In genomic region chr11:43997022-43997665, GRCh38 we compare ENCODE assay signal across 1 cellular context.
A peak's percentile ranks its signal among the peaks of the same experiment; 100 is the strongest.
TF ChIP-seq lines count a peak whose summit lies in the region.

No MANE protein-coding gene starts in this region.

TF ChIP-seq in K562, 482 proteins besides CTCF, POLR2A, EP300 and RAD21:
- TF ChIP-seq, protein P1, sequence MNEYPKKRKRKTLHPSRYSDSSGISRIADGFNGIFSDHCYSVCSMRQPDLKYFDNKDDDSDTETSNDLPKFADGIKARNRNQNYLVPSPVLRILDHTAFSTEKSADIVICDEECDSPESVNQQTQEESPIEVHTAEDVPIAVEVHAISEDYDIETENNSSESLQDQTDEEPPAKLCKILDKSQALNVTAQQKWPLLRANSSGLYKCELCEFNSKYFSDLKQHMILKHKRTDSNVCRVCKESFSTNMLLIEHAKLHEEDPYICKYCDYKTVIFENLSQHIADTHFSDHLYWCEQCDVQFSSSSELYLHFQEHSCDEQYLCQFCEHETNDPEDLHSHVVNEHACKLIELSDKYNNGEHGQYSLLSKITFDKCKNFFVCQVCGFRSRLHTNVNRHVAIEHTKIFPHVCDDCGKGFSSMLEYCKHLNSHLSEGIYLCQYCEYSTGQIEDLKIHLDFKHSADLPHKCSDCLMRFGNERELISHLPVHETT (CRISPR knock-in tag; conservative IDR thresholded peaks at IDR 0.05 in 1 of 2, IDR thresholded peaks at IDR 0.05 in 1 of 2): no peak
- TF ChIP-seq SP2 (IDR thresholded peaks at IDR 0.05; ENCODE audit: extremely low read depth, low read depth, low read length, poor library complexity, severe bottlenecking): no peak
- TF ChIP-seq SMARCA4 (IDR thresholded peaks at IDR 0.05): no peak
- TF ChIP-seq ZNF408 (CRISPR knock-in tag; IDR thresholded peaks at IDR 0.05; ENCODE audit: low read depth): no peak
- no peak for TF ChIP-seq SMAD3 (CRISPR knock-in tag; conservative IDR thresholded peaks at IDR 0.05)
- no peak for TF ChIP-seq ELF2 (CRISPR knock-in tag; IDR thresholded peaks at IDR 0.05)
- TF ChIP-seq TAF1 (IDR thresholded peaks at IDR 0.05; ENCODE audit: control insufficient read depth, extremely low read depth, insufficient read depth, low read length, severe bottlenecking): no peak
- 0 out of 2 replicates have a peak, but pooled peaks have one; percentile 30 for TF ChIP-seq EZH2 (IDR thresholded peaks at IDR 0.05; ENCODE audit: borderline replicate concordance, low read depth, low read length)
- no peak for TF ChIP-seq TEAD4 (IDR thresholded peaks at IDR 0.05; ENCODE audit: low read length)
- TF ChIP-seq TEAD4 (CRISPR knock-in tag; IDR thresholded peaks at IDR 0.05; ENCODE audit: borderline replicate concordance): no peak
- TF ChIP-seq NFIC (IDR thresholded peaks at IDR 0.05): peak; percentile 66
- TF ChIP-seq CBX3 (IDR thresholded peaks at IDR 0.05; ENCODE audit: borderline replicate concordance in 1 of 2, low read length in 2 of 2): no peak
- TF ChIP-seq SNIP1 (IDR thresholded peaks at IDR 0.05; ENCODE audit: low read depth): no peak
- no peak for TF ChIP-seq HOMEZ (CRISPR knock-in tag; IDR thresholded peaks at IDR 0.05)
